ENCODE assay signal across 1 cellular context in genomic region chrX:101078716-101079115, GRCh38.
TF ChIP-seq lines count a peak whose summit lies in the region.

TSS of gene TMEM35A (plus strand) at chrX:101078879. CDS start at chrX:101079003, 124 bp downstream.

TF ChIP-seq in H1, 55 proteins besides CTCF, POLR2A, EP300 and RAD21:
- no peak for TF ChIP-seq GTF2F1 (IDR thresholded peaks at IDR 0.05; ENCODE audit: borderline replicate concordance, low read depth, low read length)
- TF ChIP-seq FOSL1 (IDR thresholded peaks at IDR 0.05; ENCODE audit: insufficient read depth, low read depth, low read length): 0 out of 2 replicates have a peak, but pooled peaks have one; percentile 46
- TF ChIP-seq ASH2L (IDR thresholded peaks at IDR 0.05; ENCODE audit: low read length): peak; percentile 47
- TF ChIP-seq RNF2 (IDR thresholded peaks at IDR 0.05; ENCODE audit: borderline replicate concordance, low read depth, low read length, missing control alignments, poor library complexity, severe bottlenecking): no peak
- peak; percentile 34; the same call in 1 of the 2 replicates for TF ChIP-seq SP1 (IDR thresholded peaks at IDR 0.05; ENCODE audit: low read depth, low read length)
- 0 out of 2 replicates have a peak, but pooled peaks have one; percentile 44 for TF ChIP-seq PHF8 (conservative IDR thresholded peaks at IDR 0.05; ENCODE audit: low read depth, low read length)
- TF ChIP-seq SIN3A (conservative IDR thresholded peaks at IDR 0.05 in 1 of 2, IDR thresholded peaks at IDR 0.05 in 1 of 2; ENCODE audit: low read depth in 1 of 2, low read length in 2 of 2): 0 out of 4 replicates have a peak, but pooled peaks of 1 of the 2 experiments have one; percentile 11
- TF ChIP-seq TAF1 (IDR thresholded peaks at IDR 0.05; ENCODE audit: low read depth, low read length): 0 out of 2 replicates have a peak, but pooled peaks have one; percentile 47
- TF ChIP-seq SRF (IDR thresholded peaks at IDR 0.05; ENCODE audit: low read depth, low read length): no peak
- TF ChIP-seq CTBP2 (IDR thresholded peaks at IDR 0.05; ENCODE audit: borderline replicate concordance, insufficient read depth, insufficient read length, low read length): peak; percentile 28
- TF ChIP-seq TBP (IDR thresholded peaks at IDR 0.05; ENCODE audit: low read depth, low read length): 0 out of 2 replicates have a peak, but pooled peaks have one; percentile 31
